Comparison of ENCODE assay signal across 8 cellular contexts in the genomic region with DNA sequence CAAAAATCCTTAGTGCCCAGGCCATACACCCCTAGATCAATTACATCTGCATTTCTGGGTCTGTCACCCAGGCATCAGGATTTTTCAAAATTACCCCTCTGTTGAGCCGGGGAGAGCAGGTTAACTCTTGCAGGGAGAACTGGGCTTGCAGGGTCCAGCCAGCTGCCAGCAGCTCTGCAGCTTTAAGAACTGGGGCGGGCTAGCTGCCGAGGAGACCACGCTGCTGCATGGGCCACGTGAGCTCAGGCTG. TPM values are rescaled to one million over a fixed set of nuclear protein-coding genes. Genes with fewer than 3 reads are reported as not detected.
DNase-seq lines count a peak whose midpoint lies in the region; ATAC-seq and TF ChIP-seq lines count a peak whose summit lies in the region.

A gene with protein sequence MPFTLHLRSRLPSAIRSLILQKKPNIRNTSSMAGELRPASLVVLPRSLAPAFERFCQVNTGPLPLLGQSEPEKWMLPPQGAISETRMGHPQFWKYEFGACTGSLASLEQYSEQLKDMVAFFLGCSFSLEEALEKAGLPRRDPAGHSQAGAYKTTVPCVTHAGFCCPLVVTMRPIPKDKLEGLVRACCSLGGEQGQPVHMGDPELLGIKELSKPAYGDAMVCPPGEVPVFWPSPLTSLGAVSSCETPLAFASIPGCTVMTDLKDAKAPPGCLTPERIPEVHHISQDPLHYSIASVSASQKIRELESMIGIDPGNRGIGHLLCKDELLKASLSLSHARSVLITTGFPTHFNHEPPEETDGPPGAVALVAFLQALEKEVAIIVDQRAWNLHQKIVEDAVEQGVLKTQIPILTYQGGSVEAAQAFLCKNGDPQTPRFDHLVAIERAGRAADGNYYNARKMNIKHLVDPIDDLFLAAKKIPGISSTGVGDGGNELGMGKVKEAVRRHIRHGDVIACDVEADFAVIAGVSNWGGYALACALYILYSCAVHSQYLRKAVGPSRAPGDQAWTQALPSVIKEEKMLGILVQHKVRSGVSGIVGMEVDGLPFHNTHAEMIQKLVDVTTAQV (plus strand): TSS at position 245 of the 250 bp plus-strand sequence. CDS start 46,222 bp downstream, outside the sequence.

- H3K27me3 ChIP-seq in AG04450 (ENCODE audit: control insufficient read depth, insufficient read depth, low read length), result no peaks in the 10 kb centered on the region
- no peaks in the 10 kb centered on the region for H3K27me3 ChIP-seq in Peyer's patch
- H3K27me3 ChIP-seq in liver (ENCODE audit: control insufficient read depth in 4 of 4, insufficient read depth in 4 of 4, low read length in 3 of 4), result no peaks in the 10 kb centered on the region

- peak; percentile 48 for DNase-seq in AG04450 (ENCODE audit: low read depth, low spot score)
- DNase-seq in Peyer's patch, result peak in 2 of 3 donors; percentile 86 to 90
- DNase-seq in coronary artery (ENCODE audit: low spot score), result no peak
- no peak for DNase-seq in stimulated activated effector memory CD8-positive, alpha-beta T cell treated with anti-CD3 and anti-CD28 coated beads, Interleukin-12 subunit alpha, Interleukin-12 subunit beta, amount 100 ng/mL, for 72 hours (ENCODE audit: low spot score in 2 of 2)
- DNase-seq in stimulated activated naive CD4-positive, alpha-beta T cell treated with Interleukin-2 at 50 U/mL for 16 hours (lab: John Stamatoyannopoulos, UW), result no peak

- peak; percentile 34 for ATAC-seq in GM18520 (IDR thresholded peaks at IDR 0.05; ENCODE audit: unreplicated experiment)
- peak; percentile 66 for ATAC-seq in HG03095 (IDR thresholded peaks at IDR 0.05; ENCODE audit: unreplicated experiment)
- no peak for ATAC-seq in stimulated activated effector memory CD8-positive, alpha-beta T cell treated with anti-CD3 and anti-CD28 coated beads, Interleukin-12 subunit alpha, Interleukin-12 subunit beta, amount 100 ng/mL, for 72 hours

- H3K4me3 ChIP-seq in AG04450 (ENCODE audit: low read depth, low read length), result peak within 1 kb of the TSS; percentile 73
- peak within 1 kb of the TSS; percentile 42 to 64 (median 58) for H3K4me3 ChIP-seq in Peyer's patch
- H3K4me3 ChIP-seq in coronary artery, result peak within 1 kb of the TSS; percentile 82
- peak within 1 kb of the TSS; percentile 72 to 89 (median 87) for H3K4me3 ChIP-seq in liver (ENCODE audit: low read depth in 1 of 3, low read length in 3 of 3)

- 0% methylated on average over 5 of the region's 5 CpGs for WGBS in liver

- TF ChIP-seq CTCF in AG04450 (IDR thresholded peaks at IDR 0.05; ENCODE audit: low read depth, low read length), result no peak
- no peak for TF ChIP-seq CTCF in Peyer's patch (IDR thresholded peaks at IDR 0.05)
- TF ChIP-seq CTCF in coronary artery (IDR thresholded peaks at IDR 0.05), result no peak
- no peak for TF ChIP-seq CTCF in liver (IDR thresholded peaks at IDR 0.05; ENCODE audit: low read depth, low read length, missing input control)

- H3K36me3 Mint-ChIP-seq in stimulated activated effector memory CD8-positive, alpha-beta T cell treated with anti-CD3 and anti-CD28 coated beads, Interleukin-12 subunit alpha, Interleukin-12 subunit beta, amount 100 ng/mL, for 72 hours, result peaks cover 37% of the 10 kb centered on the region

- no peaks in the 10 kb centered on the region for H3K9me3 Mint-ChIP-seq in stimulated activated effector memory CD8-positive, alpha-beta T cell treated with anti-CD3 and anti-CD28 coated beads, Interleukin-12 subunit alpha, Interleukin-12 subunit beta, amount 100 ng/mL, for 72 hours

- CTCF ChIA-PET in AG04450 (lab: Charles Lee), result interaction anchor here (0.7 to 2.7 kb wide), 5 partner anchors 25 to 61 kb away, joined by 3 to 10 read pairs (median 3); a partner anchor contains a TSS

- peak within 1 kb of the TSS; percentile 83 to 96 for H3K9ac ChIP-seq in liver (ENCODE audit: low read depth in 1 of 2, low read length in 2 of 2)

- peak within 1 kb of the TSS; percentile 99 for H3K27ac Mint-ChIP-seq in stimulated activated effector memory CD8-positive, alpha-beta T cell treated with anti-CD3 and anti-CD28 coated beads, Interleukin-12 subunit alpha, Interleukin-12 subunit beta, amount 100 ng/mL, for 72 hours

- H3K4me1 Mint-ChIP-seq in stimulated activated effector memory CD8-positive, alpha-beta T cell treated with anti-CD3 and anti-CD28 coated beads, Interleukin-12 subunit alpha, Interleukin-12 subunit beta, amount 100 ng/mL, for 72 hours, result peaks cover 74% of the 10 kb centered on the region

- H3K9me3 ChIP-seq in AG04450 (ENCODE audit: control insufficient read depth, insufficient read depth, low read length), result no peaks in the 10 kb centered on the region
- no peaks in the 10 kb centered on the region for H3K9me3 ChIP-seq in Peyer's patch
- no peaks in the 10 kb centered on the region for H3K9me3 ChIP-seq in liver (ENCODE audit: control insufficient read depth in 4 of 4, low read length in 3 of 4)

- H3K36me3 ChIP-seq in Peyer's patch, result no peaks in the 10 kb centered on the region
- peaks cover 0 to 5% (median 0%) of the 10 kb centered on the region in 4 donors for H3K36me3 ChIP-seq in liver (ENCODE audit: control insufficient read depth in 4 of 4, insufficient read depth in 3 of 4, low read depth in 1 of 4, low read length in 3 of 4)

- H3K27ac ChIP-seq in AG04450 (ENCODE audit: low read depth, low read length), result peak within 1 kb of the TSS; percentile 61
- peak within 1 kb of the TSS; percentile 83 to 99 (median 96) for H3K27ac ChIP-seq in Peyer's patch
- H3K27ac ChIP-seq in coronary artery, result peak within 1 kb of the TSS; percentile 82 to 85
- H3K27ac ChIP-seq in liver (ENCODE audit: low read depth in 1 of 2, low read length in 2 of 2), result peak within 1 kb of the TSS; percentile 94 to 98

- POLR2A ChIA-PET in AG04450 (lab: Yijun Ruan, JAX), result interaction anchor here (0.7 to 1.6 kb wide), 4 partner anchors 9 to 63 kb away, joined by 3 to 10 read pairs (median 3); a partner anchor contains a TSS

- peak within 1 kb of the TSS; percentile 97 for H3K4me3 Mint-ChIP-seq in stimulated activated effector memory CD8-positive, alpha-beta T cell treated with anti-CD3 and anti-CD28 coated beads, Interleukin-12 subunit alpha, Interleukin-12 subunit beta, amount 100 ng/mL, for 72 hours

- TF ChIP-seq POLR2A in Peyer's patch (IDR thresholded peaks at IDR 0.05), result no peak

- peaks cover 5 to 50% (median 9%) of the 10 kb centered on the region in 4 donors for H3K4me1 ChIP-seq in Peyer's patch
- peaks cover 13 to 40% (median 31%) of the 10 kb centered on the region in 4 donors for H3K4me1 ChIP-seq in liver (ENCODE audit: control insufficient read depth in 4 of 4, insufficient read depth in 4 of 4, low read length in 3 of 4)

- TF ChIP-seq RAD21 in liver (IDR thresholded peaks at IDR 0.05), result no peak

TF ChIP-seq in liver, 16 proteins besides CTCF, POLR2A, EP300 and RAD21:
- TF ChIP-seq FOXA2 (IDR thresholded peaks at IDR 0.05) (no peak), HNF4G (IDR thresholded peaks at IDR 0.05) (no peak)
- TF ChIP-seq, protein P1, sequence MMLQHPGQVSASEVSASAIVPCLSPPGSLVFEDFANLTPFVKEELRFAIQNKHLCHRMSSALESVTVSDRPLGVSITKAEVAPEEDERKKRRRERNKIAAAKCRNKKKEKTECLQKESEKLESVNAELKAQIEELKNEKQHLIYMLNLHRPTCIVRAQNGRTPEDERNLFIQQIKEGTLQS (IDR thresholded peaks at IDR 0.05), result no peak
- TF ChIP-seq, protein P2, sequence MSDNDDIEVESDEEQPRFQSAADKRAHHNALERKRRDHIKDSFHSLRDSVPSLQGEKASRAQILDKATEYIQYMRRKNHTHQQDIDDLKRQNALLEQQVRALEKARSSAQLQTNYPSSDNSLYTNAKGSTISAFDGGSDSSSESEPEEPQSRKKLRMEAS (IDR thresholded peaks at IDR 0.05), result peak; percentile 93

RNA-seq across cellular contexts. Expression of the gene that starts here (rescaled TPM):
- polyA plus RNA-seq in AG04450 (2011; rRNA removed) (22.1 and 24.1 TPM in 2 replicates), liver (10 to 100 TPM; 17.9 to 23.6 TPM)
- 36.1 and 36.5 TPM in 2 replicates for polyA minus RNA-seq in AG04450 (2011; rRNA and poly(A)+ RNA removed)
- total RNA-seq in Peyer's patch (100 to 1,000 TPM in 2 of 4 donors, 10 to 100 TPM in 2; 47.1 to 145 (median 102) TPM), liver (10 to 100 TPM; 26.1 to 58.1 TPM)

Comparison
In these comparisons a context has a peak if more than half of its experiments do, and no peak if none do; other contexts are left out.
1. DNase-seq: peak in AG04450 (single experiment) and Peyer's patch (2 of 3); none in coronary artery (single experiment), stimulated activated effector memory CD8-positive, alpha-beta T cell treated with anti-CD3 and anti-CD28 coated beads, Interleukin-12 subunit alpha, Interleukin-12 subunit beta, amount 100 ng/mL, for 72 hours (0 of 2) and stimulated activated naive CD4-positive, alpha-beta T cell treated with Interleukin-2 at 50 U/mL for 16 hours (single experiment).
2. Peak in every context shown above with its lines, with median percentiles within 50 percentile points of each other: H3K27ac ChIP-seq and H3K4me3 ChIP-seq.